Comparison of ENCODE assay signal across 31 cellular contexts in genomic region chr22:41485033-41485432, GRCh38. TPM values are rescaled to one million over a fixed set of nuclear protein-coding genes. Genes with fewer than 3 reads are reported as not detected.
DNase-seq lines count a peak whose midpoint lies in the region; ATAC-seq, FAIRE-seq and TF ChIP-seq lines count a peak whose summit lies in the region.
"Had no signal": no experiment of that assay in that cellular context is flagged by ENCODE, and none has a peak within 500 bp of the region (broad histone marks: within the 10 kb centered on the region; RNA-seq: fewer than 3 reads in every experiment).

No MANE protein-coding gene starts in this region.

- no peak overlapping the region for H2AFZ ChIP-seq in hepatocyte

- peak overlapping the region in 2 of 11 experiments; percentile 3 to 19; a peak in 1 of 22 replicates for H3K27ac ChIP-seq in BLaER1 treated with 17β-estradiol and CSF1 and Interleukin-3, amounts not matched to agents 10 nM and 100 nM
- H3K27ac ChIP-seq in RWPE1 = 0 out of 2 replicates have a peak overlapping the region, but pooled peaks have one; percentile 19
- peak overlapping the region; percentile 32 for H3K27ac ChIP-seq in hepatocyte
- peak overlapping the region in 2 of 8 donors; percentile 13 to 44 for H3K27ac ChIP-seq in spleen
- H3K27ac ChIP-seq: SK-N-MC had no signal

- 0 out of 22 replicates have a peak overlapping the region, but pooled peaks of 2 of the 11 experiments have one; percentile 6 to 25 for H3K9ac ChIP-seq in BLaER1 treated with 17β-estradiol and CSF1 and Interleukin-3, amounts not matched to agents 10 nM and 100 nM

- 85% methylated on average over 7 of the region's 7 CpGs for WGBS in hepatocyte (ENCODE audit: low lambda C conversion rate, missing lambda C conversion rate)
- WGBS in spleen, 5 donors = 59 to 82% (median 66%) methylated on average over 7 of the region's 7 CpGs

- TF ChIP-seq POLR2A in spleen (IDR thresholded peaks at IDR 0.05) (no peak), GM12891 (IDR thresholded peaks at IDR 0.05; ENCODE audit: low read depth, low read length) (no peak)

- CTCF ChIA-PET in RWPE1 (lab: Yijun Ruan, JAX) = no interaction called here
- CTCF ChIA-PET in T-cell (lab: Charles Lee) = no interaction called here

- TF ChIP-seq CTCF in RWPE1 (conservative IDR thresholded peaks at IDR 0.05; ENCODE audit: low read depth) (no peak), hepatocyte (IDR thresholded peaks at IDR 0.05; ENCODE audit: poor library complexity) (no peak), spleen (IDR thresholded peaks at IDR 0.05 in 8 of 11, conservative IDR thresholded peaks at IDR 0.05 in 3 of 11) (no peak)

- peaks cover 96% of the 10 kb centered on the region for H3K79me2 ChIP-seq in hepatocyte

- no peak for FAIRE-seq in GM12891 (lab: Jason Lieb, UNC)
- FAIRE-seq: astrocyte, G401.6, HTR-8/SVneo had no signal

- no peaks in the 10 kb centered on the region for H3K9me3 Mint-ChIP-seq in stimulated activated effector memory CD8-positive, alpha-beta T cell treated with anti-CD3 and anti-CD28 coated beads, Interleukin-12 subunit alpha, Interleukin-12 subunit beta, amount 100 ng/mL, for 72 hours
- no peaks in the 10 kb centered on the region for H3K9me3 Mint-ChIP-seq in T-cell
- H3K9me3 Mint-ChIP-seq: activated naive CD8-positive, alpha-beta T cell treated with anti-CD3 and anti-CD28 coated beads, Interleukin-2, amount 10 ng/mL, durations not matched to agents 7 days and 5 days; memory B cell; stimulated activated naive CD8-positive, alpha-beta T cell treated with anti-CD3 and anti-CD28 coated beads, Interleukin-15, amount 100 ng/mL, for 72 hours; T-helper 1 cell treated with Interleukin-12 subunit alpha and Interleukin-12 subunit beta and Interleukin-4 antibody, amounts not matched to agents 30 μg/mL and 1 μg/mL, for 36 hours had no signal

- ATAC-seq in stimulated activated effector memory CD8-positive, alpha-beta T cell treated with anti-CD3 and anti-CD28 coated beads, Interleukin-12 subunit alpha, Interleukin-12 subunit beta, amount 100 ng/mL, for 72 hours = no peak
- no peak for ATAC-seq in T-cell (replicated peaks in 1 of 4)
- ATAC-seq: stimulated activated naive CD8-positive, alpha-beta T cell treated with anti-CD3 and anti-CD28 coated beads, Interleukin-15, amount 100 ng/mL, for 72 hours had no signal

- H3K27me3 Mint-ChIP-seq in T-cell = no peaks in the 10 kb centered on the region
- H3K27me3 Mint-ChIP-seq: activated naive CD8-positive, alpha-beta T cell treated with anti-CD3 and anti-CD28 coated beads, Interleukin-2, amount 10 ng/mL, durations not matched to agents 7 days and 5 days; memory B cell; stimulated activated naive CD8-positive, alpha-beta T cell treated with anti-CD3 and anti-CD28 coated beads, Interleukin-15, amount 100 ng/mL, for 72 hours had no signal

- no peak overlapping the region for H3K4me3 ChIP-seq in BLaER1 treated with 17β-estradiol and CSF1 and Interleukin-3, amounts not matched to agents 10 nM and 100 nM
- H3K4me3 ChIP-seq in hepatocyte (no peak overlapping the region), spleen (no peak overlapping the region)
- H3K4me3 ChIP-seq: MG63, sigmoid colon, SK-N-MC had no signal

- H3K9me3 ChIP-seq in BLaER1 treated with 17β-estradiol and CSF1 and Interleukin-3, amounts not matched to agents 10 nM and 100 nM (replicated peaks in 1 of 11) = no peaks in the 10 kb centered on the region
- H3K9me3 ChIP-seq in hepatocyte (ENCODE audit: low read depth) (no peaks in the 10 kb centered on the region), spleen (no peaks in the 10 kb centered on the region)
- H3K9me3 ChIP-seq: MG63, sigmoid colon had no signal

- H3K4me3 Mint-ChIP-seq in stimulated activated effector memory CD8-positive, alpha-beta T cell treated with anti-CD3 and anti-CD28 coated beads, Interleukin-12 subunit alpha, Interleukin-12 subunit beta, amount 100 ng/mL, for 72 hours = no peak overlapping the region
- H3K4me3 Mint-ChIP-seq in T-cell = no peak overlapping the region
- H3K4me3 Mint-ChIP-seq: activated naive CD8-positive, alpha-beta T cell treated with anti-CD3 and anti-CD28 coated beads, Interleukin-2, amount 10 ng/mL, durations not matched to agents 7 days and 5 days; stimulated activated naive CD8-positive, alpha-beta T cell treated with anti-CD3 and anti-CD28 coated beads, Interleukin-15, amount 100 ng/mL, for 72 hours; T-helper 1 cell treated with Interleukin-12 subunit alpha and Interleukin-12 subunit beta and Interleukin-4 antibody, amounts not matched to agents 30 μg/mL and 1 μg/mL, for 36 hours had no signal

- peaks cover 62% of the 10 kb centered on the region for H3K4me1 Mint-ChIP-seq in stimulated activated effector memory CD8-positive, alpha-beta T cell treated with anti-CD3 and anti-CD28 coated beads, Interleukin-12 subunit alpha, Interleukin-12 subunit beta, amount 100 ng/mL, for 72 hours
- H3K4me1 Mint-ChIP-seq in T-cell = peaks cover 60 to 65% (median 63%) of the 10 kb centered on the region in 3 donors

- intact Hi-C loops in spleen (cut with DNase I; ENCODE audit: low total_unique reads) = no loop called here

- peaks cover 67 to 100% (median 99%) of the 10 kb centered on the region in 11 experiments for H4K20me1 ChIP-seq in BLaER1 treated with 17β-estradiol and CSF1 and Interleukin-3, amounts not matched to agents 10 nM and 100 nM
- H4K20me1 ChIP-seq in hepatocyte (ENCODE audit: insufficient read depth, poor library complexity, severe bottlenecking) = peaks cover 58% of the 10 kb centered on the region

- peaks cover 10% of the 10 kb centered on the region for H3K36me3 Mint-ChIP-seq in stimulated activated effector memory CD8-positive, alpha-beta T cell treated with anti-CD3 and anti-CD28 coated beads, Interleukin-12 subunit alpha, Interleukin-12 subunit beta, amount 100 ng/mL, for 72 hours
- no peaks in the 10 kb centered on the region for H3K36me3 Mint-ChIP-seq in T-cell

- POLR2A ChIA-PET in RWPE1 (lab: Yijun Ruan, JAX; ENCODE audit: low non-redundant PET) = no interaction called here
- POLR2A ChIA-PET in T-cell (lab: Charles Lee) = no interaction called here

- peak overlapping the region in 10 of 11 experiments; percentile 26 to 69 (median 56); a peak in 19 of 22 replicates for H3K4me2 ChIP-seq in BLaER1 treated with 17β-estradiol and CSF1 and Interleukin-3, amounts not matched to agents 10 nM and 100 nM
- peak overlapping the region; percentile 38 for H3K4me2 ChIP-seq in hepatocyte

- H3K9me2 ChIP-seq in hepatocyte (replicated peaks; ENCODE audit: insufficient read depth) = no peaks in the 10 kb centered on the region

- H3K4me1 ChIP-seq in BLaER1 treated with 17β-estradiol and CSF1 and Interleukin-3, amounts not matched to agents 10 nM and 100 nM = peaks cover 31 to 96% (median 86%) of the 10 kb centered on the region in 10 experiments
- peaks cover 44% of the 10 kb centered on the region for H3K4me1 ChIP-seq in hepatocyte (ENCODE audit: insufficient read depth)
- H3K4me1 ChIP-seq in spleen = peaks cover 19 to 99% (median 69%) of the 10 kb centered on the region in 6 donors

- H3K27ac Mint-ChIP-seq in stimulated activated effector memory CD8-positive, alpha-beta T cell treated with anti-CD3 and anti-CD28 coated beads, Interleukin-12 subunit alpha, Interleukin-12 subunit beta, amount 100 ng/mL, for 72 hours = peak overlapping the region; percentile 34
- H3K27ac Mint-ChIP-seq in T-cell = peak overlapping the region in 1 of 2 donors; percentile 48
- H3K27ac Mint-ChIP-seq: activated naive CD8-positive, alpha-beta T cell treated with anti-CD3 and anti-CD28 coated beads, Interleukin-2, amount 10 ng/mL, durations not matched to agents 7 days and 5 days; stimulated activated naive CD8-positive, alpha-beta T cell treated with anti-CD3 and anti-CD28 coated beads, Interleukin-15, amount 100 ng/mL, for 72 hours; T-helper 1 cell treated with Interleukin-12 subunit alpha and Interleukin-12 subunit beta and Interleukin-4 antibody, amounts not matched to agents 30 μg/mL and 1 μg/mL, for 36 hours had no signal

- H3K36me3 ChIP-seq in BLaER1 treated with 17β-estradiol and CSF1 and Interleukin-3, amounts not matched to agents 10 nM and 100 nM = peaks cover 0 to 41% (median 20%) of the 10 kb centered on the region in 11 experiments; a peak in 14 of 22 replicates
- H3K36me3 ChIP-seq in hepatocyte (replicated peaks; ENCODE audit: insufficient read depth, low read depth) (no peaks in the 10 kb centered on the region), spleen (peaks cover 0 to 13% (median 0%) of the 10 kb centered on the region in 6 donors)
- H3K36me3 ChIP-seq: sigmoid colon had no signal

- DNase-seq in RWPE1 (ENCODE audit: low spot score) (no peak), hepatocyte (ENCODE audit: low spot score) (no peak), spleen (no peak), NCI-H2081 treated with DMSO at 0.1 percent for 48 hours (lab: John Stamatoyannopoulos, UW) (no peak), GM12891 (ENCODE audit: insufficient read length, low spot score) (no peak), T-cell (no peak)
- DNase-seq in stimulated activated effector memory CD8-positive, alpha-beta T cell treated with anti-CD3 and anti-CD28 coated beads, Interleukin-12 subunit alpha, Interleukin-12 subunit beta, amount 100 ng/mL, for 72 hours (ENCODE audit: low spot score in 2 of 2) = no peak
- DNase-seq: ACHN; activated gamma-delta T cell; activated naive CD8-positive, alpha-beta T cell treated with anti-CD3 and anti-CD28 coated beads, Interleukin-2, amount 10 ng/mL, durations not matched to agents 7 days and 5 days; activated T-cell treated with anti-CD3 and anti-CD28 coated beads, Interleukin-2, amount 50 U/mL, for 1 hour; caudate nucleus; COR-L47; dermis blood vessel endothelial cell; HCEC 1CT; KBM-7; MG63; NCI-H2029; NCI-H82; RPMI8226; sigmoid colon; stimulated activated CD4-positive, alpha-beta T cell treated with anti-CD3 and anti-CD28 coated beads, Interleukin-15, amount 100 ng/mL, for 24 hours; stimulated activated naive CD8-positive, alpha-beta T cell treated with anti-CD3 and anti-CD28 coated beads, Interleukin-15, amount 100 ng/mL, for 72 hours; trophoblast cell had no signal

- no peaks in the 10 kb centered on the region for H3K27me3 ChIP-seq in BLaER1 treated with 17β-estradiol and CSF1 and Interleukin-3, amounts not matched to agents 10 nM and 100 nM
- H3K27me3 ChIP-seq in hepatocyte (no peaks in the 10 kb centered on the region), spleen (replicated peaks in 1 of 7) (no peaks in the 10 kb centered on the region)
- H3K27me3 ChIP-seq: MG63, sigmoid colon had no signal

RNA-seq across cellular contexts. Expression of gene ACO2, which starts 16.1 kb away (rescaled TPM):
- 111 and 129 TPM in 2 replicates for total RNA-seq in hepatocyte
- 167 and 196 TPM in 2 replicates for polyA plus RNA-seq in hepatocyte
- total RNA-seq in spleen = 10 to 100 TPM; 51.7 to 82.0 (median 76.2) TPM
- polyA plus RNA-seq in spleen = 10 to 100 TPM; 21.4 to 31.7 (median 25.5) TPM
- polyA plus RNA-seq in GM12891 (2012; ENCODE audit: low read depth, missing spikeins) = 86.0 TPM
- 10 to 100 TPM; 72.0 to 82.2 (median 77.0) TPM for total RNA-seq in T-cell

RNA-seq across cellular contexts. Expression of gene PHF5A, which starts 16.5 kb away (rescaled TPM):
- total RNA-seq in hepatocyte = 55.2 and 59.9 TPM in 2 replicates
- polyA plus RNA-seq in hepatocyte = 16.8 and 21.9 TPM in 2 replicates
- total RNA-seq in spleen = 10 to 100 TPM; 29.6 to 41.2 (median 34.7) TPM
- 10 to 100 TPM; 35.3 to 67.5 (median 50.3) TPM for polyA plus RNA-seq in spleen
- polyA plus RNA-seq in GM12891 (2012; ENCODE audit: low read depth, missing spikeins) = 41.2 TPM
- total RNA-seq in T-cell = 10 to 100 TPM; 29.0 to 45.9 (median 38.0) TPM

RNA-seq across cellular contexts. Expression of gene TOB2, which starts 38.4 kb away (rescaled TPM):
- total RNA-seq in hepatocyte = 33.2 and 37.8 TPM in 2 replicates
- 30.8 and 38.5 TPM in 2 replicates for polyA plus RNA-seq in hepatocyte
- 10 to 100 TPM; 30.9 to 52.4 (median 44.8) TPM for total RNA-seq in spleen
- 10 to 100 TPM in 1 of 3 donors, 1 to 10 TPM in 2; 7.5 to 17.1 (median 8.9) TPM for polyA plus RNA-seq in spleen
- polyA plus RNA-seq in GM12891 (2012; ENCODE audit: low read depth, missing spikeins) = 10.5 TPM
- total RNA-seq in T-cell = 10 to 100 TPM; 22.2 to 48.6 (median 37.9) TPM

RNA-seq across cellular contexts. Expression of gene POLR3H, which starts 59.2 kb away (rescaled TPM):
- total RNA-seq in hepatocyte (14.5 and 17.5 TPM in 2 replicates), spleen (10 to 100 TPM; 14.4 to 30.9 (median 22.4) TPM), T-cell (10 to 100 TPM; 20.6 to 57.7 (median 44.9) TPM)
- polyA plus RNA-seq in hepatocyte (37.4 and 41.1 TPM in 2 replicates), spleen (10 to 100 TPM; 12.6 to 24.3 (median 14.6) TPM)
- 15.7 TPM for polyA plus RNA-seq in GM12891 (2012; ENCODE audit: low read depth, missing spikeins)
